In genomic region chr6:101400341-101400740, GRCh38 we compare ENCODE assay signal across 18 cellular contexts. TPM values are rescaled to one million over a fixed set of nuclear protein-coding genes. Genes with fewer than 3 reads are reported as not detected.
"Had no signal": no experiment of that assay in that cellular context is flagged by ENCODE, and none has a peak within 500 bp of the region (broad histone marks: within the 10 kb centered on the region; RNA-seq: fewer than 3 reads in every experiment).

No MANE protein-coding gene starts in this region.

- H3K4me1 ChIP-seq: left lung, tibial artery, vagina had no signal

- H3K36me3 Mint-ChIP-seq: activated CD8-positive, alpha-beta memory T cell treated with anti-CD3 and anti-CD28 coated beads, Interleukin-2, amount 10 ng/mL, durations not matched to agents 7 days and 5 days; natural killer cell had no signal

- H3K27me3 ChIP-seq: vagina had no signal

- H3K27ac Mint-ChIP-seq: activated CD8-positive, alpha-beta memory T cell treated with anti-CD3 and anti-CD28 coated beads, Interleukin-2, amount 10 ng/mL, durations not matched to agents 7 days and 5 days; activated naive CD4-positive, alpha-beta T cell treated with anti-CD3 and anti-CD28 coated beads, Interleukin-2, amount 50 U/mL, for 72 hours; natural killer cell; stimulated activated naive CD8-positive, alpha-beta T cell treated with anti-CD3 and anti-CD28 coated beads, Interleukin-15, amount 100 ng/mL, for 72 hours had no signal

- H3K36me3 ChIP-seq: esophagus muscularis mucosa, left lung, tibial artery, vagina had no signal

- H3K27ac ChIP-seq: esophagus muscularis mucosa, left lung, tibial artery, vagina had no signal

- H3K4me3 Mint-ChIP-seq: activated CD8-positive, alpha-beta memory T cell treated with anti-CD3 and anti-CD28 coated beads, Interleukin-2, amount 10 ng/mL, durations not matched to agents 7 days and 5 days; activated T-cell treated with anti-CD3 and anti-CD28 coated beads, Interleukin-2, amount 50 U/mL, for 4 hours; natural killer cell; stimulated activated naive CD8-positive, alpha-beta T cell treated with anti-CD3 and anti-CD28 coated beads, Interleukin-15, amount 100 ng/mL, for 72 hours had no signal

- DNase-seq: activated CD4-positive, alpha-beta T cell treated with anti-CD3 and anti-CD28 coated beads for 1 hour; activated CD4-positive, alpha-beta T cell treated with anti-CD3 and anti-CD28 coated beads, Interleukin-2, amount 50 U/mL, for 48 hours; activated CD8-positive, alpha-beta memory T cell treated with anti-CD3 and anti-CD28 coated beads, Interleukin-2, amount 10 ng/mL, durations not matched to agents 7 days and 5 days; activated effector memory CD4-positive, alpha-beta T cell treated with anti-CD3 and anti-CD28 coated beads, Interleukin-2, amount 50 U/mL, for 16 hours; activated T-cell treated with anti-CD3 and anti-CD28 coated beads, Interleukin-2, amount 50 U/mL, for 4 hours; amniotic stem cell; mucosa of descending colon; natural killer cell; stimulated activated CD4-positive, alpha-beta T cell treated with anti-CD3 and anti-CD28 coated beads, Interleukin-4, amount 100 ng/mL, for 1 hour; stimulated activated CD8-positive, alpha-beta memory T cell treated with anti-CD3 and anti-CD28 coated beads, Interleukin-4, amount 100 ng/mL, for 48 hours; stimulated activated naive CD8-positive, alpha-beta T cell treated with anti-CD3 and anti-CD28 coated beads, Interleukin-15, amount 100 ng/mL, for 72 hours; tibial artery had no signal

- ATAC-seq: activated CD8-positive, alpha-beta memory T cell treated with anti-CD3 and anti-CD28 coated beads, Interleukin-2, amount 10 ng/mL, durations not matched to agents 7 days and 5 days; activated naive CD4-positive, alpha-beta T cell treated with anti-CD3 and anti-CD28 coated beads, Interleukin-2, amount 50 U/mL, for 72 hours; activated T-cell treated with anti-CD3 and anti-CD28 coated beads, Interleukin-2, amount 50 U/mL, for 4 hours; left lung; mucosa of descending colon; natural killer cell; stimulated activated naive CD8-positive, alpha-beta T cell treated with anti-CD3 and anti-CD28 coated beads, Interleukin-15, amount 100 ng/mL, for 72 hours had no signal

- H3K9me3 ChIP-seq: esophagus muscularis mucosa, left lung, mucosa of descending colon, vagina had no signal

- H3K4me3 ChIP-seq: esophagus muscularis mucosa, left lung, mucosa of descending colon, tibial artery, vagina had no signal

- H3K4me1 Mint-ChIP-seq: activated CD8-positive, alpha-beta memory T cell treated with anti-CD3 and anti-CD28 coated beads, Interleukin-2, amount 10 ng/mL, durations not matched to agents 7 days and 5 days; natural killer cell; stimulated activated naive CD8-positive, alpha-beta T cell treated with anti-CD3 and anti-CD28 coated beads, Interleukin-15, amount 100 ng/mL, for 72 hours had no signal

RNA-seq across cellular contexts. Expression of gene GRIK2, which starts 6.8 kb away (rescaled TPM):
- total RNA-seq: activated CD8-positive, alpha-beta memory T cell treated with anti-CD3 and anti-CD28 coated beads, Interleukin-2, amount 10 ng/mL, durations not matched to agents 7 days and 5 days; activated naive CD4-positive, alpha-beta T cell treated with anti-CD3 and anti-CD28 coated beads, Interleukin-2, amount 50 U/mL, for 72 hours; activated T-cell treated with anti-CD3 and anti-CD28 coated beads, Interleukin-2, amount 50 U/mL, for 4 hours; dermis microvascular lymphatic vessel endothelial cell; natural killer cell; T-helper 2 cell treated with Interferon-gamma antibody and Interleukin-4, amounts not matched to agents 100 ng/mL and 5 ng/mL, for 36 hours had no signal
